Comparison of ENCODE assay signal across 17 cellular contexts in the genomic region with DNA sequence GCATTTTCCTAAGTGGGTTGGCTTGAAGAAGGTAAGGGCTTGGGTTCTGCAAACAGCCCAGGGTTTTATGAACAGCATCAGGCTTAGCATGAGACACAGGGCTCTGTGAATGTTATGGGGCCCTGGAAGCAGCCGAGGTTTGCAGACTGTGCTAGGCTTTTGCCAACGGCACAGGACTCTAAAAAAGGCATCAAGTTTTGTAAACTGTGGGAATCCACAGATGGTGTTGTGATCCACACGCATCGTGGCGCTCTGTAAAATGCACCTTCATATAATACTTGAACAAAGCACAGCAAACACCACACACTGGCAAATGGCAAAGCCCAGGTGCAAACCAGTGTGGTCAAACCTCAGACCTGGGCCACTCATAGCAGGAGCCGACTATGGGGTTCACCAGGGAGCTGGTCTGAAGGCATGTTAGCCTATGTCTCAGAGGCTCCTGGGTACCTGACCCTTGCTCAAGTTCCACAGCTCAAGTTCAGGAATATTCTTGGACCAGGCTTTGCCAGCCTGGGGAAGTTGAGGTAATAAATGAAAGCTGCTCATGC. TPM values are rescaled to one million over a fixed set of nuclear protein-coding genes. Genes with fewer than 3 reads are reported as not detected.
DNase-seq lines count a peak whose midpoint lies in the region; ATAC-seq, FAIRE-seq and TF ChIP-seq lines count a peak whose summit lies in the region.
"Had no signal": no experiment of that assay in that cellular context is flagged by ENCODE, and none has a peak within 500 bp of the region (broad histone marks: within the 10 kb centered on the region; RNA-seq: fewer than 3 reads in every experiment).

No MANE protein-coding gene starts in this region.

- no peaks in the 10 kb centered on the region for H3K9me3 Mint-ChIP-seq in GM23338

- H4K20me1 ChIP-seq in GM23338 (replicated peaks; ENCODE audit: insufficient read depth): no peaks in the 10 kb centered on the region

- H3K27me3 ChIP-seq in bronchial epithelial cell (ENCODE audit: control insufficient read depth, insufficient read depth, low read length) (peaks cover 12% of the 10 kb centered on the region), sigmoid colon (no peaks in the 10 kb centered on the region), GM23338 (ENCODE audit: insufficient read depth) (no peaks in the 10 kb centered on the region), testis (no peaks in the 10 kb centered on the region)

- H3K9me2 ChIP-seq in GM23338 (ENCODE audit: insufficient read depth): 0 out of 2 replicates have a peak, but pooled peaks cover 2% of the 10 kb centered on the region

- WGBS in sigmoid colon, 2 donors: 80 to 84% methylated on average over 6 of the region's 6 CpGs
- 59 to 82% methylated on average over 6 of the region's 6 CpGs for WGBS in testis, 2 donors

- H3K4me1 Mint-ChIP-seq in GM23338: no peaks in the 10 kb centered on the region; the same call in 1 of the 3 replicates

- H3K27ac Mint-ChIP-seq in GM23338: no peak overlapping the region

- no peaks in the 10 kb centered on the region for H3K9me3 ChIP-seq in sigmoid colon
- no peaks in the 10 kb centered on the region for H3K9me3 ChIP-seq in testis

- TF ChIP-seq EP300 in sigmoid colon (IDR thresholded peaks at IDR 0.05): no peak

- TF ChIP-seq CTCF in bronchial epithelial cell (IDR thresholded peaks at IDR 0.05; ENCODE audit: insufficient read depth, low read length, severe bottlenecking) (no peak), sigmoid colon (IDR thresholded peaks at IDR 0.05) (no peak), GM23338 (conservative IDR thresholded peaks at IDR 0.05; ENCODE audit: low read depth in 2 of 2) (no peak), testis (IDR thresholded peaks at IDR 0.05) (no peak)

- FAIRE-seq in bronchial epithelial cell (lab: Jason Lieb, UNC): peak; percentile 7

- H3K27ac ChIP-seq in sigmoid colon: no peak overlapping the region
- H3K27ac ChIP-seq in GM23338 (ENCODE audit: low read depth): no peak overlapping the region
- no peak overlapping the region for H3K27ac ChIP-seq in testis
- H3K27ac ChIP-seq: 22Rv1 had no signal

- H3K4me1 ChIP-seq in sigmoid colon: no peaks in the 10 kb centered on the region
- no peaks in the 10 kb centered on the region for H3K4me1 ChIP-seq in GM23338 (ENCODE audit: insufficient read depth)
- H3K4me1 ChIP-seq in testis: no peaks in the 10 kb centered on the region

- no peaks in the 10 kb centered on the region for H3K79me2 ChIP-seq in GM23338 (replicated peaks; ENCODE audit: insufficient read depth)

- no peak overlapping the region for H3K4me3 Mint-ChIP-seq in GM23338

- no peak overlapping the region for H2AFZ ChIP-seq in GM23338

- H3K36me3 ChIP-seq in bronchial epithelial cell (ENCODE audit: control insufficient read depth, insufficient read depth, low read length) (no peaks in the 10 kb centered on the region), sigmoid colon (no peaks in the 10 kb centered on the region), GM23338 (ENCODE audit: insufficient read depth) (no peaks in the 10 kb centered on the region), testis (ENCODE audit: low read depth, missing control alignments) (no peaks in the 10 kb centered on the region)

- peaks cover 19% of the 10 kb centered on the region for H3K27me3 Mint-ChIP-seq in GM23338 (ENCODE audit: insufficient read depth, low read depth, poor library complexity)

- H3K4me3 ChIP-seq in bronchial epithelial cell (ENCODE audit: low read depth, low read length) (no peak overlapping the region), sigmoid colon (no peak overlapping the region), GM23338 (no peak overlapping the region), testis (no peak overlapping the region)

- H3K36me3 Mint-ChIP-seq in GM23338 (ENCODE audit: low read depth): no peaks in the 10 kb centered on the region; the same call in 2 of the 3 replicates

- peak; percentile 23 for DNase-seq in NK-92 treated with Interleukin-12 subunit alpha and Interleukin-12 subunit beta, amount 100 ng/mL, for 24 hours (lab: John Stamatoyannopoulos, UW)
- DNase-seq in NK-92 (lab: John Stamatoyannopoulos, UW; ENCODE audit: unreplicated experiment) (no peak), bronchial epithelial cell (ENCODE audit: low read depth) (no peak), sigmoid colon (peak; percentile 19), GM23338 (ENCODE audit: low spot score) (no peak), NCI-H345 (lab: John Stamatoyannopoulos, UW) (no peak), testis (no peak)
- DNase-seq: GF-D8, NCI-H1048, NCI-H1436 treated with DMSO at 0.1 percent for 48 hours, NCI-H2081, NCI-H510A treated with DMSO at 0.1 percent for 48 hours, NCI-H82 had no signal

- TF ChIP-seq POLR2A in sigmoid colon (IDR thresholded peaks at IDR 0.05) (no peak), testis (IDR thresholded peaks at IDR 0.05) (no peak)

- intact Hi-C loops in sigmoid colon (cut with DNase I): no loop called here
- intact Hi-C loops in testis (cut with DNase I; ENCODE audit: low total_unique reads): loop anchor here (5.0 kb wide), 1 partner anchor 54 kb away; no protein-coding TSS in a partner anchor

- H3K4me2 ChIP-seq in GM23338: no peak overlapping the region

- ATAC-seq in GM19463 (IDR thresholded peaks at IDR 0.05; ENCODE audit: unreplicated experiment) (peak; percentile 42), GM23338 (no peak)
- ATAC-seq: Panc1 had no signal

- H3F3A ChIP-seq in GM23338 (replicated peaks; ENCODE audit: low read depth): no peaks in the 10 kb centered on the region

TF ChIP-seq in GM23338, 12 proteins besides CTCF, POLR2A, EP300 and RAD21 (continues in another document):
- TF ChIP-seq, protein P1, sequence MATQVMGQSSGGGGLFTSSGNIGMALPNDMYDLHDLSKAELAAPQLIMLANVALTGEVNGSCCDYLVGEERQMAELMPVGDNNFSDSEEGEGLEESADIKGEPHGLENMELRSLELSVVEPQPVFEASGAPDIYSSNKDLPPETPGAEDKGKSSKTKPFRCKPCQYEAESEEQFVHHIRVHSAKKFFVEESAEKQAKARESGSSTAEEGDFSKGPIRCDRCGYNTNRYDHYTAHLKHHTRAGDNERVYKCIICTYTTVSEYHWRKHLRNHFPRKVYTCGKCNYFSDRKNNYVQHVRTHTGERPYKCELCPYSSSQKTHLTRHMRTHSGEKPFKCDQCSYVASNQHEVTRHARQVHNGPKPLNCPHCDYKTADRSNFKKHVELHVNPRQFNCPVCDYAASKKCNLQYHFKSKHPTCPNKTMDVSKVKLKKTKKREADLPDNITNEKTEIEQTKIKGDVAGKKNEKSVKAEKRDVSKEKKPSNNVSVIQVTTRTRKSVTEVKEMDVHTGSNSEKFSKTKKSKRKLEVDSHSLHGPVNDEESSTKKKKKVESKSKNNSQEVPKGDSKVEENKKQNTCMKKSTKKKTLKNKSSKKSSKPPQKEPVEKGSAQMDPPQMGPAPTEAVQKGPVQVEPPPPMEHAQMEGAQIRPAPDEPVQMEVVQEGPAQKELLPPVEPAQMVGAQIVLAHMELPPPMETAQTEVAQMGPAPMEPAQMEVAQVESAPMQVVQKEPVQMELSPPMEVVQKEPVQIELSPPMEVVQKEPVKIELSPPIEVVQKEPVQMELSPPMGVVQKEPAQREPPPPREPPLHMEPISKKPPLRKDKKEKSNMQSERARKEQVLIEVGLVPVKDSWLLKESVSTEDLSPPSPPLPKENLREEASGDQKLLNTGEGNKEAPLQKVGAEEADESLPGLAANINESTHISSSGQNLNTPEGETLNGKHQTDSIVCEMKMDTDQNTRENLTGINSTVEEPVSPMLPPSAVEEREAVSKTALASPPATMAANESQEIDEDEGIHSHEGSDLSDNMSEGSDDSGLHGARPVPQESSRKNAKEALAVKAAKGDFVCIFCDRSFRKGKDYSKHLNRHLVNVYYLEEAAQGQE (IDR thresholded peaks at IDR 0.05; ENCODE audit: unreplicated experiment): no peak
- TF ChIP-seq STAT1 (IDR thresholded peaks at IDR 0.05; ENCODE audit: unreplicated experiment): no peak
- no peak for TF ChIP-seq JUNB (IDR thresholded peaks at IDR 0.05; ENCODE audit: unreplicated experiment)
- no peak for TF ChIP-seq CREB1 (CRISPR knock-in tag; IDR thresholded peaks at IDR 0.05; ENCODE audit: low read depth)
- TF ChIP-seq ZNF331 (CRISPR knock-in tag; IDR thresholded peaks at IDR 0.05; ENCODE audit: low read depth): no peak
- TF ChIP-seq NANOG (IDR thresholded peaks at IDR 0.05; ENCODE audit: borderline replicate concordance): no peak
- TF ChIP-seq, protein P2, sequence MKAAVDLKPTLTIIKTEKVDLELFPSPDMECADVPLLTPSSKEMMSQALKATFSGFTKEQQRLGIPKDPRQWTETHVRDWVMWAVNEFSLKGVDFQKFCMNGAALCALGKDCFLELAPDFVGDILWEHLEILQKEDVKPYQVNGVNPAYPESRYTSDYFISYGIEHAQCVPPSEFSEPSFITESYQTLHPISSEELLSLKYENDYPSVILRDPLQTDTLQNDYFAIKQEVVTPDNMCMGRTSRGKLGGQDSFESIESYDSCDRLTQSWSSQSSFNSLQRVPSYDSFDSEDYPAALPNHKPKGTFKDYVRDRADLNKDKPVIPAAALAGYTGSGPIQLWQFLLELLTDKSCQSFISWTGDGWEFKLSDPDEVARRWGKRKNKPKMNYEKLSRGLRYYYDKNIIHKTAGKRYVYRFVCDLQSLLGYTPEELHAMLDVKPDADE (IDR thresholded peaks at IDR 0.05): no peak
- TF ChIP-seq ZNF114 (CRISPR knock-in tag; IDR thresholded peaks at IDR 0.05): no peak
- TF ChIP-seq EZH2phosphoT487 (IDR thresholded peaks at IDR 0.05; ENCODE audit: unreplicated experiment): no peak
- TF ChIP-seq POLR2AphosphoS5 (IDR thresholded peaks at IDR 0.05; ENCODE audit: low read depth): no peak

RNA-seq across cellular contexts. Expression of gene SLCO2B1, which starts 2.4 kb away (rescaled TPM):
- total RNA-seq in bronchial epithelial cell: not detected in 2 replicates
- 10 to 100 TPM; 19.4 to 31.7 (median 29.6) TPM for total RNA-seq in sigmoid colon
- 10 to 100 TPM in 2 of 3 donors, 1 to 10 TPM in 1; 7.8 to 47.0 (median 22.4) TPM for polyA plus RNA-seq in sigmoid colon
- total RNA-seq in GM23338 (2014; rRNA removed; shearing (Covaris generic)): not detected in 2 replicates
- polyA plus RNA-seq in GM23338 (2016; fragmentation: Nextera tagmentation; extraction: Ambion mirVana): 0.03 TPM in 1 of 2 replicates, not detected in the other
- 10 to 100 TPM; 33.2 to 46.2 TPM for total RNA-seq in testis
- 18.2 TPM for polyA plus RNA-seq in testis (ENCODE audit: insufficient read depth, low read depth, low replicate concordance)
- total RNA-seq: H4 had no signal

RNA-seq across cellular contexts. Expression of gene OR2AT4, which starts 51.8 kb away (rescaled TPM):
- under 0.01 TPM in 1 of 2 replicates, not detected in the other for total RNA-seq in bronchial epithelial cell
- total RNA-seq in sigmoid colon: not detected
- not detected for polyA plus RNA-seq in sigmoid colon
- total RNA-seq in GM23338 (2014; rRNA removed; shearing (Covaris generic)): not detected in 2 replicates
- polyA plus RNA-seq in GM23338 (2016; fragmentation: Nextera tagmentation; extraction: Ambion mirVana): not detected in 2 replicates
- total RNA-seq in testis: under 1 TPM; 0.94 to 0.99 TPM
- 0.04 TPM for polyA plus RNA-seq in testis (ENCODE audit: insufficient read depth, low read depth, low replicate concordance)
- total RNA-seq: H4 had no signal

Comparison
In these comparisons a context has a peak if more than half of its experiments do, and no peak if none do; other contexts are left out.
1. DNase-seq: peak in NK-92 treated with Interleukin-12 subunit alpha and Interleukin-12 subunit beta, amount 100 ng/mL, for 24 hours (single experiment) and sigmoid colon (single experiment); none in NK-92 (single experiment), bronchial epithelial cell (single experiment), GM23338 (single experiment), NCI-H345 (single experiment) and testis (single experiment).
2. RNA of gene SLCO2B1, which starts 2.4 kb away (total RNA-seq): 33.2 to 46.2 TPM in testis and 19.4 to 31.7 TPM in sigmoid colon; not detected in bronchial epithelial cell and not detected in GM23338; every median in the first group is over 10 times any median in the second.